ENCODE assay signal across 17 cellular contexts in genomic region chr6:139926711-139927110, GRCh38.
DNase-seq lines count a peak whose midpoint lies in the region; FAIRE-seq and TF ChIP-seq lines count a peak whose summit lies in the region.
"Had no signal": no experiment of that assay in that cellular context is flagged by ENCODE, and none has a peak within 500 bp of the region (broad histone marks: within the 10 kb centered on the region; RNA-seq: fewer than 3 reads in every experiment).

No MANE protein-coding gene starts in this region.

- 83 to 94% methylated on average over 3 of the region's 3 CpGs for WGBS in GM23248 (ENCODE audit: low coverage in 1 of 2, low lambda C conversion rate in 2 of 2, missing lambda C conversion rate in 2 of 2), 2 experiments
- WGBS in SK-N-SH (ENCODE audit: low lambda C conversion rate) = 61% methylated on average over 3 of the region's 3 CpGs
- 83% methylated on average over 3 of the region's 3 CpGs for WGBS in hepatocyte (ENCODE audit: low lambda C conversion rate, missing lambda C conversion rate)
- 70% methylated on average over 3 of the region's 3 CpGs for WGBS in smooth muscle cell (ENCODE audit: low lambda C conversion rate)

- H4K20me1 ChIP-seq in GM23248 (ENCODE audit: insufficient read depth) (no peaks in the 10 kb centered on the region), SK-N-SH (ENCODE audit: insufficient read depth) (no peaks in the 10 kb centered on the region), hepatocyte (ENCODE audit: insufficient read depth, poor library complexity, severe bottlenecking) (no peaks in the 10 kb centered on the region), smooth muscle cell (ENCODE audit: low read depth) (no peaks in the 10 kb centered on the region)

- no peaks in the 10 kb centered on the region for H3K36me3 ChIP-seq in GM23248 (ENCODE audit: low read depth)
- H3K36me3 ChIP-seq in SK-N-SH (replicated peaks in 1 of 2; ENCODE audit: control insufficient read depth in 1 of 2, insufficient read depth in 2 of 2, low read length in 1 of 2) = no peaks in the 10 kb centered on the region
- H3K36me3 ChIP-seq in hepatocyte (replicated peaks; ENCODE audit: insufficient read depth, low read depth) = no peaks in the 10 kb centered on the region
- no peaks in the 10 kb centered on the region for H3K36me3 ChIP-seq in smooth muscle cell (ENCODE audit: low read depth)
- H3K36me3 ChIP-seq: gastrocnemius medialis, right lobe of liver had no signal

- peak; percentile 41 for DNase-seq in GM23248
- DNase-seq in SK-N-SH = no peak
- DNase-seq in hepatocyte (ENCODE audit: low spot score) = no peak
- DNase-seq in smooth muscle cell (lab: John Stamatoyannopoulos, UW; ENCODE audit: unreplicated experiment) = no peak
- DNase-seq in SIG-M5 treated with dmso at 0.1 percent for 504 hours (lab: John Stamatoyannopoulos, UW; ENCODE audit: unreplicated experiment) = no peak
- no peak for DNase-seq in RCC 7860 (ENCODE audit: low spot score)
- DNase-seq in NCI-H2029 treated with DMSO at 0.1 percent for 48 hours (lab: John Stamatoyannopoulos, UW) = no peak
- DNase-seq: activated CD4-positive, alpha-beta T cell treated with anti-CD3 and anti-CD28 coated beads for 48 hours; activated naive CD4-positive, alpha-beta T cell treated with anti-CD3 and anti-CD28 coated beads, Interleukin-2, amount 50 U/mL, for 16 hours; CD4-positive, CD25-positive, alpha-beta regulatory T cell; central memory CD4-positive, alpha-beta T cell; gastrocnemius medialis; Karpas-422; right lobe of liver; SIG-M5; stimulated activated CD4-positive, alpha-beta T cell treated with anti-CD3 and anti-CD28 coated beads, Interleukin-4, amount 100 ng/mL, for 4 hours had no signal

- H3K9me2 ChIP-seq in GM23248 (ENCODE audit: insufficient read depth) (no peaks in the 10 kb centered on the region), SK-N-SH (no peaks in the 10 kb centered on the region), hepatocyte (replicated peaks; ENCODE audit: insufficient read depth) (no peaks in the 10 kb centered on the region)

- H3K27ac ChIP-seq in GM23248 (no peak overlapping the region), SK-N-SH (ENCODE audit: low read depth in 2 of 2, low read length in 1 of 2) (peak overlapping the region; percentile 48 to 81), hepatocyte (peak overlapping the region; percentile 71), smooth muscle cell (ENCODE audit: low read depth) (peak overlapping the region; percentile 64)
- H3K27ac ChIP-seq: gastrocnemius medialis, right lobe of liver had no signal

- TF ChIP-seq EP300 in SK-N-SH (IDR thresholded peaks at IDR 0.05; ENCODE audit: borderline replicate concordance in 1 of 2, low read depth in 1 of 2, low read length in 1 of 2) = no peak

- POLR2A ChIA-PET in SK-N-SH (lab: Yijun Ruan, JAX) = no interaction called here

- no peak for FAIRE-seq in RCC 7860 (lab: Jason Lieb, UNC)
- FAIRE-seq: GM12892 had no signal

- H3K9me3 ChIP-seq in GM23248 (ENCODE audit: low read depth) (no peaks in the 10 kb centered on the region), SK-N-SH (no peaks in the 10 kb centered on the region), hepatocyte (ENCODE audit: low read depth) (no peaks in the 10 kb centered on the region), smooth muscle cell (replicated peaks; ENCODE audit: low read depth) (no peaks in the 10 kb centered on the region)
- H3K9me3 ChIP-seq: gastrocnemius medialis, right lobe of liver had no signal

- H3F3A ChIP-seq in GM23248 (ENCODE audit: insufficient read depth) (peaks cover 9% of the 10 kb centered on the region; the same call in 1 of the 2 replicates), SK-N-SH (replicated peaks; ENCODE audit: insufficient read depth) (peaks cover 9% of the 10 kb centered on the region), smooth muscle cell (ENCODE audit: low read depth) (peaks cover 3% of the 10 kb centered on the region)

- H3K4me1 ChIP-seq in GM23248 (ENCODE audit: insufficient read depth) (peaks cover 16% of the 10 kb centered on the region), SK-N-SH (ENCODE audit: control insufficient read depth in 1 of 2, insufficient read depth in 2 of 2, low read depth in 1 of 2, low read length in 1 of 2) (peaks cover 12% of the 10 kb centered on the region in 2 experiments; a peak in 3 of 4 replicates), hepatocyte (ENCODE audit: insufficient read depth) (peaks cover 14% of the 10 kb centered on the region), smooth muscle cell (ENCODE audit: low read depth) (no peaks in the 10 kb centered on the region)

- H3K79me2 ChIP-seq in GM23248 (ENCODE audit: insufficient read depth) (no peaks in the 10 kb centered on the region), SK-N-SH (ENCODE audit: insufficient read depth) (no peaks in the 10 kb centered on the region), hepatocyte (no peaks in the 10 kb centered on the region), smooth muscle cell (ENCODE audit: low read depth) (no peaks in the 10 kb centered on the region)

- TF ChIP-seq RAD21 in SK-N-SH (IDR thresholded peaks at IDR 0.05; ENCODE audit: low read length) = no peak

- TF ChIP-seq CTCF in SK-N-SH (IDR thresholded peaks at IDR 0.05) (no peak), hepatocyte (IDR thresholded peaks at IDR 0.05; ENCODE audit: poor library complexity) (no peak), smooth muscle cell (IDR thresholded peaks at IDR 0.05; ENCODE audit: borderline replicate concordance, insufficient read depth, poor library complexity, severe bottlenecking) (no peak)

- H2AFZ ChIP-seq in GM23248 = no peak overlapping the region
- peak overlapping the region; percentile 37; the same call in 1 of the 2 replicates for H2AFZ ChIP-seq in SK-N-SH (ENCODE audit: low read depth)
- H2AFZ ChIP-seq in hepatocyte = no peak overlapping the region
- peak overlapping the region; percentile 13 for H2AFZ ChIP-seq in smooth muscle cell (ENCODE audit: low read depth)

- no peak overlapping the region for H3K9ac ChIP-seq in GM23248
- H3K9ac ChIP-seq in SK-N-SH = no peak overlapping the region
- H3K9ac ChIP-seq in smooth muscle cell (ENCODE audit: low read depth) = no peak overlapping the region

- H3K4me3 ChIP-seq in GM23248 (no peak overlapping the region), SK-N-SH (ENCODE audit: low read depth in 2 of 2, low read length in 1 of 2) (no peak overlapping the region), hepatocyte (no peak overlapping the region), smooth muscle cell (no peak overlapping the region)
- H3K4me3 ChIP-seq: gastrocnemius medialis, right lobe of liver had no signal

- CTCF ChIA-PET in SK-N-SH (lab: Yijun Ruan, JAX) = no interaction called here

- in situ Hi-C loops in GM23248 (cut with MboI) = no loop called here

- no peaks in the 10 kb centered on the region for H3K27me3 ChIP-seq in GM23248 (replicated peaks; ENCODE audit: insufficient read depth)
- H3K27me3 ChIP-seq in SK-N-SH (ENCODE audit: insufficient read depth) = no peaks in the 10 kb centered on the region
- H3K27me3 ChIP-seq in hepatocyte = no peaks in the 10 kb centered on the region
- H3K27me3 ChIP-seq in smooth muscle cell (ENCODE audit: low read depth) = no peaks in the 10 kb centered on the region
- H3K27me3 ChIP-seq: gastrocnemius medialis, right lobe of liver had no signal

- no peak overlapping the region for H3K4me2 ChIP-seq in GM23248 (ENCODE audit: unreplicated experiment)
- H3K4me2 ChIP-seq in SK-N-SH = peak overlapping the region; percentile 10; the same call in 1 of the 2 replicates
- no peak overlapping the region for H3K4me2 ChIP-seq in hepatocyte
- peak overlapping the region; percentile 62 for H3K4me2 ChIP-seq in smooth muscle cell

TF ChIP-seq in SK-N-SH, 30 proteins besides CTCF, POLR2A, EP300 and RAD21:
- TF ChIP-seq ELF1 (IDR thresholded peaks at IDR 0.05) = no peak
TF ChIP-seq in SK-N-SH: peak in this region for 0.

Comparison
In these comparisons a context has a peak if more than half of its experiments do, and no peak if none do; other contexts are left out.
1. H2AFZ ChIP-seq: peak in SK-N-SH (single experiment) and smooth muscle cell (single experiment); none in GM23248 (single experiment) and hepatocyte (single experiment).
2. H3K4me2 ChIP-seq: peak in SK-N-SH (single experiment) and smooth muscle cell (single experiment); none in GM23248 (single experiment) and hepatocyte (single experiment).